In genomic region chr1:182080955-182081582, GRCh38 we compare ENCODE assay signal across 8 cellular contexts. TPM values are rescaled to one million over a fixed set of nuclear protein-coding genes. Genes with fewer than 3 reads are reported as not detected.
DNase-seq lines count a peak whose midpoint lies in the region; ATAC-seq and TF ChIP-seq lines count a peak whose summit lies in the region.

No MANE protein-coding gene starts in this region.

- DNase-seq in AG20443 (ENCODE audit: low spot score) (peak; percentile 60), GM06990 (ENCODE audit: extremely low read depth, insufficient read length) (no peak), MV-4-11 (lab: John Stamatoyannopoulos, UW) (peak; percentile 85), fibroblast of the conjunctiva (ENCODE audit: low read depth) (peak; percentile 20), sigmoid colon (no peak)

- no peaks in the 10 kb centered on the region for H3K27me3 ChIP-seq in GM06990 (replicated peaks; ENCODE audit: control insufficient read depth, insufficient read depth, low read length)
- H3K27me3 ChIP-seq in SU-DHL-6 (ENCODE audit: low read length), result no peaks in the 10 kb centered on the region
- H3K27me3 ChIP-seq in sigmoid colon, result no peaks in the 10 kb centered on the region

- H4K20me1 ChIP-seq in SU-DHL-6 (ENCODE audit: low read depth, low read length), result no peaks in the 10 kb centered on the region

- H3K4me1 ChIP-seq in sigmoid colon, result peaks cover 0 to 9% (median 3%) of the 10 kb centered on the region in 4 donors

- no peaks in the 10 kb centered on the region for H3F3A ChIP-seq in SU-DHL-6 (ENCODE audit: insufficient read depth)

- no peaks in the 10 kb centered on the region for H3K9me2 ChIP-seq in SU-DHL-6 (replicated peaks; ENCODE audit: insufficient read depth, low read length)

- intact Hi-C loops in sigmoid colon (cut with DNase I), result loop anchor here (10.0 kb wide), 1 partner anchor 606 kb away; no protein-coding TSS in a partner anchor

- no peak for TF ChIP-seq POLR2A in sigmoid colon (IDR thresholded peaks at IDR 0.05)

- H3K27ac ChIP-seq in SU-DHL-6 (ENCODE audit: low read depth, low read length), result no peak overlapping the region
- H3K27ac ChIP-seq in sigmoid colon, result no peak overlapping the region

- H3K4me2 ChIP-seq in SU-DHL-6 (ENCODE audit: low read depth, low read length, poor library complexity, severe bottlenecking), result no peak overlapping the region

- no peaks in the 10 kb centered on the region for H3K9me3 ChIP-seq in SU-DHL-6 (ENCODE audit: insufficient read depth, low read length)
- no peaks in the 10 kb centered on the region for H3K9me3 ChIP-seq in sigmoid colon

- no peak for TF ChIP-seq EP300 in sigmoid colon (IDR thresholded peaks at IDR 0.05)

- 86 to 96% methylated on average over 1 of the region's 1 CpG for WGBS in sigmoid colon, 2 donors

- H3K79me2 ChIP-seq in SU-DHL-6 (ENCODE audit: insufficient read depth, low read length), result no peaks in the 10 kb centered on the region

- no peak for ATAC-seq in GM21528 (IDR thresholded peaks at IDR 0.05; ENCODE audit: low FRiP score, unreplicated experiment)
- ATAC-seq in HG02981 (IDR thresholded peaks at IDR 0.05; ENCODE audit: unreplicated experiment), result no peak

- TF ChIP-seq CTCF in GM06990 (IDR thresholded peaks at IDR 0.05; ENCODE audit: insufficient read depth, low read length, poor library complexity, severe bottlenecking) (peak; percentile 71), SU-DHL-6 (IDR thresholded peaks at IDR 0.05; ENCODE audit: insufficient read depth, low read length, poor library complexity, severe bottlenecking) (peak; percentile 60), sigmoid colon (IDR thresholded peaks at IDR 0.05) (peak in 3 of 4 experiments; percentile 33 to 47 (median 46))

- H3K36me3 ChIP-seq in GM06990 (ENCODE audit: control insufficient read depth, insufficient read depth, low read length) (no peaks in the 10 kb centered on the region), SU-DHL-6 (ENCODE audit: low read length) (no peaks in the 10 kb centered on the region), sigmoid colon (no peaks in the 10 kb centered on the region)

- H2AFZ ChIP-seq in SU-DHL-6 (ENCODE audit: low read depth, low read length, severe bottlenecking), result no peak overlapping the region

- H3K4me3 ChIP-seq in GM06990 (replicated peaks; ENCODE audit: low read depth, low read length), result no peak overlapping the region
- H3K4me3 ChIP-seq in SU-DHL-6 (ENCODE audit: insufficient read depth, low read length, poor library complexity, severe bottlenecking), result no peak overlapping the region
- H3K4me3 ChIP-seq in sigmoid colon, result no peak overlapping the region

- H3K9ac ChIP-seq in SU-DHL-6 (ENCODE audit: low read length), result no peak overlapping the region

RNA-seq across cellular contexts. Expression of gene ZNF648, which starts 19.6 kb away (rescaled TPM):
- under 1 TPM in 1 of 4 donors, not detected in 3; under 0.01 TPM for total RNA-seq in sigmoid colon
- polyA plus RNA-seq in sigmoid colon, result under 1 TPM in 1 of 3 donors, not detected in 2; 0.04 TPM

Comparison
In these comparisons a context has a peak if more than half of its experiments do, and no peak if none do; other contexts are left out.
1. DNase-seq: peak in AG20443 (single experiment), MV-4-11 (single experiment) and fibroblast of the conjunctiva (single experiment); none in GM06990 (single experiment) and sigmoid colon (single experiment).
2. Peak in every context shown above with its lines, with median percentiles within 50 percentile points of each other: CTCF ChIP-seq.